ENCODE assay signal across 21 cellular contexts in the genomic region with DNA sequence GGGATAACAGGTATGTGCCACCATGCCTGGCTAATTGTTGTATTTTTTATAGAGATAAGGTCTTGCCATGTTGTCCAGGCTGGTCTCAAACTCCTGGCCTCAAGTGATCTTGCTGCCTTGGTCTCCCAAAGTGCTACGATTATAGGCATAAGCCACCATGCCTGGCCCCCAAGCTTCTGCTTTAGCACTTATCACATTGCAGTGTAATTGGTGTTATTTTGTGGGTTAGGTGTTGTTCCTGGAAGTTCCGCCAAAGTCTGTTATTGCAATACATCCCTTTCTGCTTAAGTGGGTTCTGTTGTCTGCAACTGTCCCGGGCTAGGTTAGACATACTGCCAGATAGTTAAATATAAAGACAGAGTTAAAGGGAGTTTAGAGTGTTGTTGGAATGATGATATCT.
"Had no signal": no experiment of that assay in that cellular context is flagged by ENCODE, and none has a peak within 500 bp of the region (broad histone marks: within the 10 kb centered on the region; RNA-seq: fewer than 3 reads in every experiment).

No MANE protein-coding gene starts in this region.

- H3K27ac Mint-ChIP-seq: activated CD8-positive, alpha-beta memory T cell treated with anti-CD3 and anti-CD28 coated beads, Interleukin-2, amount 10 ng/mL, durations not matched to agents 7 days and 5 days; activated CD8-positive, alpha-beta T cell treated with anti-CD3 and anti-CD28 coated beads for 36 hours; activated naive CD8-positive, alpha-beta T cell; activated T-helper 2 cell treated with anti-CD3 and anti-CD28 coated beads, Interferon-gamma antibody, Interleukin-2, Interleukin-4, amounts not matched to agents 10 μg/mL and 5 μg/mL and 100 μg/mL, durations not matched to agents 14 hours and 24 hours and 36 hours; memory B cell; progenitor cell of endocrine pancreas had no signal

- DNase-seq: activated CD4-positive, alpha-beta T cell treated with anti-CD3 and anti-CD28 coated beads for 48 hours; activated CD8-positive, alpha-beta memory T cell treated with anti-CD3 and anti-CD28 coated beads, Interleukin-2, amount 10 ng/mL, durations not matched to agents 7 days and 5 days; activated CD8-positive, alpha-beta T cell treated with anti-CD3 and anti-CD28 coated beads for 36 hours; activated naive CD4-positive, alpha-beta T cell; activated T-cell treated with anti-CD3 and anti-CD28 coated beads for 4 hours; adrenal gland; endodermal cell; heart left ventricle; left colon; mucosa of descending colon; stimulated activated CD4-positive, alpha-beta T cell treated with anti-CD3 and anti-CD28 coated beads, Interleukin-4, amount 100 ng/mL, for 24 hours; substantia nigra; thyroid gland had no signal

- H3K9me3 ChIP-seq: adrenal gland, ascending aorta, breast epithelium, heart left ventricle, mucosa of descending colon, thyroid gland had no signal

- H3K27me3 Mint-ChIP-seq: activated CD8-positive, alpha-beta memory T cell treated with anti-CD3 and anti-CD28 coated beads, Interleukin-2, amount 10 ng/mL, durations not matched to agents 7 days and 5 days; activated CD8-positive, alpha-beta T cell treated with anti-CD3 and anti-CD28 coated beads for 36 hours; activated naive CD8-positive, alpha-beta T cell; memory B cell; progenitor cell of endocrine pancreas; stimulated activated naive CD8-positive, alpha-beta T cell treated with anti-CD3 and anti-CD28 coated beads, Interleukin-15, Interleukin-2, amounts not matched to agents 100 ng/mL and 50 ng/mL, for 24 hours had no signal

- H3K27me3 ChIP-seq: adrenal gland, ascending aorta, breast epithelium, heart left ventricle, thyroid gland had no signal

- H3K4me3 ChIP-seq: adrenal gland, ascending aorta, breast epithelium, coronary artery, heart left ventricle, mucosa of descending colon, thyroid gland had no signal

- H3K9me3 Mint-ChIP-seq: activated CD8-positive, alpha-beta T cell treated with anti-CD3 and anti-CD28 coated beads for 36 hours; activated T-helper 2 cell treated with anti-CD3 and anti-CD28 coated beads, Interferon-gamma antibody, Interleukin-2, Interleukin-4, amounts not matched to agents 10 μg/mL and 5 μg/mL and 100 μg/mL, durations not matched to agents 14 hours and 24 hours and 36 hours; endodermal cell; memory B cell; stimulated activated naive CD8-positive, alpha-beta T cell treated with anti-CD3 and anti-CD28 coated beads, Interleukin-15, Interleukin-2, amounts not matched to agents 100 ng/mL and 50 ng/mL, for 24 hours had no signal

- H3K36me3 ChIP-seq: adrenal gland, breast epithelium, thyroid gland had no signal

- ATAC-seq: activated CD8-positive, alpha-beta memory T cell treated with anti-CD3 and anti-CD28 coated beads, Interleukin-2, amount 10 ng/mL, durations not matched to agents 7 days and 5 days; activated CD8-positive, alpha-beta T cell treated with anti-CD3 and anti-CD28 coated beads for 36 hours; heart left ventricle; left colon; mucosa of descending colon had no signal

- H3K27ac ChIP-seq: adrenal gland, ascending aorta, breast epithelium, coronary artery, heart left ventricle, thyroid gland had no signal

- H3K4me3 Mint-ChIP-seq: activated CD8-positive, alpha-beta memory T cell treated with anti-CD3 and anti-CD28 coated beads, Interleukin-2, amount 10 ng/mL, durations not matched to agents 7 days and 5 days; activated CD8-positive, alpha-beta T cell treated with anti-CD3 and anti-CD28 coated beads for 36 hours; activated naive CD8-positive, alpha-beta T cell; endodermal cell; memory B cell had no signal
